ENCODE assay signal across 8 cellular contexts in genomic region chr6:11536795-11537194, GRCh38.
DNase-seq lines count a peak whose midpoint lies in the region; ATAC-seq lines count a peak whose summit lies in the region.

No MANE protein-coding gene starts in this region.

- H3K9me3 ChIP-seq in HUES6 (ENCODE audit: control insufficient read depth, insufficient read depth, low read depth, low read length) (no peaks in the 10 kb centered on the region), adipocyte (ENCODE audit: control insufficient read depth, low read length) (no peaks in the 10 kb centered on the region)

- ATAC-seq in GM18861 (IDR thresholded peaks at IDR 0.05; ENCODE audit: unreplicated experiment): no peak
- ATAC-seq in GM18498 (IDR thresholded peaks at IDR 0.05; ENCODE audit: unreplicated experiment): no peak

- H3K27ac ChIP-seq in HUES6 (ENCODE audit: low read depth, low read length): no peak overlapping the region
- H3K27ac ChIP-seq in layer of hippocampus (ENCODE audit: low read depth, low read length): peak overlapping the region; percentile 85
- peak overlapping the region; percentile 74 for H3K27ac ChIP-seq in substantia nigra (ENCODE audit: low read depth, low read length, poor library complexity, severe bottlenecking)

- DNase-seq in COR-L47 (lab: John Stamatoyannopoulos, UW) (peak; percentile 4), adipocyte (ENCODE audit: low read depth) (no peak), substantia nigra (lab: John Stamatoyannopoulos, UW) (peak in 10 of 49 donors; percentile 8 to 50 (median 18)), epidermal melanocyte (ENCODE audit: insufficient read length, low spot score) (no peak)

- H3K4me3 ChIP-seq in HUES6 (ENCODE audit: low read depth, low read length): peak overlapping the region; percentile 92
- H3K4me3 ChIP-seq in adipocyte (ENCODE audit: low read length): peak overlapping the region; percentile 92

- H3K9ac ChIP-seq in HUES6 (ENCODE audit: low read length) (no peak overlapping the region), adipocyte (ENCODE audit: low read length) (peak overlapping the region; percentile 87)

- H3K4me1 ChIP-seq in HUES6 (ENCODE audit: control insufficient read depth, insufficient read depth, low read length) (no peaks in the 10 kb centered on the region), adipocyte (ENCODE audit: control insufficient read depth, insufficient read depth, low read length) (peaks cover 30% of the 10 kb centered on the region)

- H3K27me3 ChIP-seq in HUES6 (ENCODE audit: control insufficient read depth, insufficient read depth, low read length) (peaks cover 29% of the 10 kb centered on the region), adipocyte (replicated peaks; ENCODE audit: control insufficient read depth, insufficient read depth, low read length) (no peaks in the 10 kb centered on the region), layer of hippocampus (ENCODE audit: control insufficient read depth, insufficient read depth, low read length) (no peaks in the 10 kb centered on the region)

- no peaks in the 10 kb centered on the region for H3K36me3 ChIP-seq in HUES6 (ENCODE audit: control insufficient read depth, insufficient read depth, low read length)
- H3K36me3 ChIP-seq in adipocyte (ENCODE audit: control insufficient read depth, insufficient read depth, low read length, severe bottlenecking): no peaks in the 10 kb centered on the region
